In the genomic region with DNA sequence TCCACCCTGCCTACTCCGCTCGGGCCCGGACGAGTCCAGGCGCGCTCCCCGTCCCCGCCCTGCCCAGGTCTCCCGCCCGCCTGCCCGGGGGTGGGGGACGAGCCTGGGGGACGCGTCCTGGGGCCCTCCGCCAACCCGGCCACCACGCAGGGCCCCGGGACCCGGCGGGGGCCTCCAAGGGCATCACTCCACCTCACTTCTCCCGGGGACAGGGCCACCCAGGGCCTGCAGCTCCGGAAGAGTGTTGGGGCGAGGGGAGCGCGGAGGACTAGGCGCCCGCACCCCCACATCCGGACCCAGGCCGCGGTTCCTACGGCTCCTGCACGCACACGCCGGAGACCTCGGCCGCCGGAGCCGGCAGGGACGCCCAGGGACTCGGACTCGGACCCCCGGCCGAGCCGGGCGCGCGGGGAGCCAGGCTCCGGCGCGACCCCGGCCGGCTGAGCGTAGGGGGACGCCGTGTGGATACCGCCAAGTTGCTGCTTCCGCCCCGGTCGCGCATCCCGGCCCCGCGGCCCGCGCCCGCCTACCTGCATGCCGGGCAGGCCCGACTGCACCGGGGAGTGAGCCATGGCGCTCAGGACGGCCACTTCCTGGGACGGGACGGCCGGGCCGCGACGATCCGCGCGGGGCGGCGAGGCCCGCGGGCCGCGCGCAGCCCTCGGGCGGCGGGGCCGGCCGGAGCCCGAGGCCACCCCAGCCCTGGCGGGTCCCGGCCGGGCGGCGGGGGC, we compare ENCODE assay signal across 8 cellular contexts. TPM values are rescaled to one million over a fixed set of nuclear protein-coding genes. Genes with fewer than 3 reads are reported as not detected.
A peak's percentile ranks its signal among the peaks of the same experiment; 100 is the strongest.
DNase-seq lines count a peak whose midpoint lies in the region; ATAC-seq, FAIRE-seq and TF ChIP-seq lines count a peak whose summit lies in the region.

No MANE protein-coding gene starts in this region.

- no peak for TF ChIP-seq EP300 in A549 (IDR thresholded peaks at IDR 0.05)
- TF ChIP-seq EP300 in K562 (IDR thresholded peaks at IDR 0.05; ENCODE audit: low read length), result no peak

- POLR2A ChIA-PET in A549 (lab: Yijun Ruan, JAX), result interaction anchor here (1.4 to 1.6 kb wide), 2 partner anchors 67 to 92 kb away, joined by 4 to 15 read pairs; no protein-coding TSS in a partner anchor
- POLR2A ChIA-PET in K562 (lab: Yijun Ruan, JAX), result interaction anchor here (0.7 to 1.1 kb wide), 4 partner anchors 13 to 165 kb away, joined by 3 read pairs; no protein-coding TSS in a partner anchor

- WGBS in A549 (ENCODE audit: missing lambda C conversion rate), result no CpG with 5 or more reads among the region's 98 CpGs
- 1% methylated on average over 29 of the region's 98 CpGs for WGBS in K562 (ENCODE audit: insufficient coverage, low coverage, missing lambda C conversion rate)
- under 1% methylated on average over 47 of the region's 98 CpGs for WGBS in smooth muscle cell (ENCODE audit: low lambda C conversion rate)

- intact Hi-C loops in K562 (cut with micrococcal nuclease), result no loop called here

- no peaks in the 10 kb centered on the region for H3K9me3 ChIP-seq in A549
- H3K9me3 ChIP-seq in SJSA1 (replicated peaks), result peaks cover 2% of the 10 kb centered on the region; the same call in 1 of the 2 replicates
- no peaks in the 10 kb centered on the region for H3K9me3 ChIP-seq in K562 (replicated peaks; ENCODE audit: control insufficient read depth, insufficient read depth, low read depth, low read length)
- no peaks in the 10 kb centered on the region for H3K9me3 ChIP-seq in iPS-18a (ENCODE audit: control insufficient read depth, low read depth, low read length)
- no peaks in the 10 kb centered on the region for H3K9me3 ChIP-seq in smooth muscle cell (replicated peaks; ENCODE audit: low read depth)

- H3K27ac ChIP-seq in A549 (peak overlapping the region; percentile 99 to 100), SJSA1 (peak overlapping the region; percentile 77), K562 (ENCODE audit: extremely low read depth, low read depth, low read length) (peak overlapping the region; percentile 85), iPS-18a (ENCODE audit: low read length) (no peak overlapping the region), smooth muscle cell (ENCODE audit: low read depth) (peak overlapping the region; percentile 78)

- H3K9ac ChIP-seq in K562 (ENCODE audit: insufficient read depth in 1 of 2, low read depth in 2 of 2, low read length in 2 of 2) (peak overlapping the region; percentile 79 to 95), iPS-18a (ENCODE audit: low read length) (peak overlapping the region; percentile 70), smooth muscle cell (ENCODE audit: low read depth) (peak overlapping the region; percentile 92)

- TF ChIP-seq CTCF in A549 (IDR thresholded peaks at IDR 0.05), result no peak
- TF ChIP-seq CTCF in K562 (IDR thresholded peaks at IDR 0.05 in 2 of 3, conservative IDR thresholded peaks at IDR 0.05 in 1 of 3; ENCODE audit: insufficient read depth in 2 of 3, low read depth in 1 of 3, low read length in 3 of 3), result no peak
- TF ChIP-seq CTCF in smooth muscle cell (IDR thresholded peaks at IDR 0.05; ENCODE audit: borderline replicate concordance, insufficient read depth, poor library complexity, severe bottlenecking), result no peak

- peaks cover 43% of the 10 kb centered on the region for H3K4me1 ChIP-seq in A549
- H3K4me1 ChIP-seq in SJSA1 (replicated peaks), result peaks cover 48% of the 10 kb centered on the region
- H3K4me1 ChIP-seq in K562 (replicated peaks in 1 of 2; ENCODE audit: control insufficient read depth in 2 of 2, insufficient read depth in 2 of 2, low read length in 2 of 2), result peaks cover 24 to 25% of the 10 kb centered on the region in 2 experiments; a peak in 4 of 5 replicates
- H3K4me1 ChIP-seq in iPS-18a (ENCODE audit: control insufficient read depth, low read depth, low read length), result peaks cover 25% of the 10 kb centered on the region
- peaks cover 30% of the 10 kb centered on the region for H3K4me1 ChIP-seq in smooth muscle cell (ENCODE audit: low read depth)

- CTCF ChIA-PET in A549 (lab: Yijun Ruan, JAX), result no interaction called here
- CTCF ChIA-PET in K562 (lab: Yijun Ruan, JAX; ENCODE audit: low intra/inter-chr PET ratio), result no interaction called here

- ATAC-seq in A549 (peak; percentile 60 to 67), GM18520 (IDR thresholded peaks at IDR 0.05; ENCODE audit: unreplicated experiment) (peak; percentile 18), HG03045 (IDR thresholded peaks at IDR 0.05; ENCODE audit: unreplicated experiment) (peak; percentile 39), K562 (peak; percentile 80)

- peaks cover 52% of the 10 kb centered on the region for H3K79me2 ChIP-seq in K562 (ENCODE audit: control insufficient read depth, insufficient read depth, low read length)
- H3K79me2 ChIP-seq in smooth muscle cell (ENCODE audit: low read depth), result peaks cover 51% of the 10 kb centered on the region

- peaks cover 12% of the 10 kb centered on the region for H3F3A ChIP-seq in smooth muscle cell (ENCODE audit: low read depth)

- H3K36me3 ChIP-seq in SJSA1 (peaks cover 41% of the 10 kb centered on the region), K562 (ENCODE audit: control insufficient read depth, insufficient read depth, low read length) (no peaks in the 10 kb centered on the region; the same call in 2 of the 3 replicates), iPS-18a (ENCODE audit: control insufficient read depth, low read depth, low read length) (no peaks in the 10 kb centered on the region), smooth muscle cell (ENCODE audit: low read depth) (no peaks in the 10 kb centered on the region)

- BruUV-seq in K562 (replicated peaks; lab: Mats Ljungman, UMichigan), result no TSS peak

- H3K4me3 ChIP-seq in A549 (peak overlapping the region; percentile 99), SJSA1 (peak overlapping the region; percentile 99), K562 (peak overlapping the region; percentile 81), iPS-18a (ENCODE audit: low read length) (peak overlapping the region; percentile 90), smooth muscle cell (peak overlapping the region; percentile 99)

- H4K20me1 ChIP-seq in K562 (replicated peaks; ENCODE audit: control insufficient read depth, insufficient read depth, low read length) (peaks cover 32% of the 10 kb centered on the region), smooth muscle cell (ENCODE audit: low read depth) (peaks cover 51% of the 10 kb centered on the region)

- FAIRE-seq in A549 (lab: Jason Lieb, UNC) (no peak), K562 (lab: Jason Lieb, UNC) (no peak)

- H3K9me1 ChIP-seq in K562 (ENCODE audit: control insufficient read depth, insufficient read depth, low read length), result peaks cover 8% of the 10 kb centered on the region

- H3K27me3 ChIP-seq in SJSA1 (replicated peaks) (no peaks in the 10 kb centered on the region), K562 (ENCODE audit: control insufficient read depth in 2 of 2, insufficient read depth in 2 of 2, low read length in 2 of 2) (no peaks in the 10 kb centered on the region), iPS-18a (ENCODE audit: control insufficient read depth, insufficient read depth, low read length) (no peaks in the 10 kb centered on the region), smooth muscle cell (ENCODE audit: low read depth) (no peaks in the 10 kb centered on the region)

- H2AFZ ChIP-seq in K562 (ENCODE audit: low read depth, low read length), result no peak overlapping the region
- H2AFZ ChIP-seq in smooth muscle cell (ENCODE audit: low read depth), result no peak overlapping the region

- DNase-seq in A549 (ENCODE audit: low read depth in 1 of 2, low spot score in 1 of 2) (peak in 1 of 2 experiments; percentile 12), SJSA1 (ENCODE audit: low read depth in 1 of 2, low spot score in 2 of 2) (peak; percentile 64 to 65), K562 (ENCODE audit: extremely low read depth in 1 of 4, low spot score in 3 of 4) (peak; percentile 28 to 47 (median 38)), smooth muscle cell (lab: John Stamatoyannopoulos, UW; ENCODE audit: unreplicated experiment) (peak; percentile 19), NCI-H1694 (lab: John Stamatoyannopoulos, UW) (no peak)

- H3K4me2 ChIP-seq in A549 (peak overlapping the region; percentile 84), K562 (ENCODE audit: insufficient read depth, low read length) (peak overlapping the region; percentile 63; the same call in 1 of the 2 replicates), smooth muscle cell (peak overlapping the region; percentile 100)

- no peak for TF ChIP-seq RAD21 in A549 (conservative IDR thresholded peaks at IDR 0.05 in 1 of 2, IDR thresholded peaks at IDR 0.05 in 1 of 2)
- TF ChIP-seq RAD21 in K562 (CRISPR knock-in tag; conservative IDR thresholded peaks at IDR 0.05 in 1 of 2, IDR thresholded peaks at IDR 0.05 in 1 of 2), result no peak

- TF ChIP-seq POLR2A in A549 (IDR thresholded peaks at IDR 0.05; ENCODE audit: low read length), result no peak
- no peak for TF ChIP-seq POLR2A in K562 (conservative IDR thresholded peaks at IDR 0.05)

- in situ Hi-C loops in K562 (cut with MboI), result no loop called here

RNA-seq across cellular contexts. Expression of a gene that starts 0.5 kb away (rescaled TPM):
- 55.6 and 58.9 TPM in 2 replicates for polyA plus RNA-seq in A549 (2011; rRNA removed)
- polyA plus RNA-seq in A549 (2012; cell fraction: cytosol; rRNA removed), result 27.2 and 27.4 TPM in 2 replicates
- 14.7 and 22.7 TPM in 2 replicates for polyA plus RNA-seq in A549 (2012; cell fraction: nucleus; rRNA removed)
- polyA plus RNA-seq in A549 (2017; fragmentation: RNase III; extraction: RNeasy Plus Mini Kit Qiagen cat#74134 plus additional on column Dnase treatment), result 42.1 to 46.1 TPM (median 42.2 TPM) in 3 replicates
- polyA minus RNA-seq in A549 (2011; rRNA and poly(A)+ RNA removed), result 31.2 and 32.1 TPM in 2 replicates
- 133 and 147 TPM in 2 replicates for total RNA-seq in SJSA1 (2014; rRNA removed; shearing (Covaris generic))
- total RNA-seq in K562 (2011; cell fraction: chromatin; rRNA removed; ENCODE audit: low replicate concordance), result 26.2 and 51.3 TPM in 2 replicates
- 14.5 and 15.4 TPM in 2 replicates for total RNA-seq in K562 (2011; cell fraction: nucleolus; rRNA removed)
- total RNA-seq in K562 (2011; cell fraction: nucleoplasm; rRNA removed), result 25.6 and 40.1 TPM in 2 replicates
- 26.0 and 29.1 TPM in 2 replicates for total RNA-seq in K562 (2014; rRNA removed)
- total RNA-seq in K562 (2014; rRNA removed; fragmentation: Illumina TruSeq; extraction: Trizol), result 44.1 and 50.8 TPM in 2 replicates
- total RNA-seq in K562 (2015; rRNA removed; fragmentation: Illumina TruSeq; extraction: Trizol), result 40.2 and 42.6 TPM in 2 replicates
- total RNA-seq in K562 (2021), result 46.8 and 57.6 TPM in 2 replicates
- 21.4 and 25.5 TPM in 2 replicates for polyA plus RNA-seq in K562 (2011; rRNA removed)
- polyA plus RNA-seq in K562 (2011; cell fraction: cytosol; rRNA removed), result 14.8 and 23.6 TPM in 2 replicates
- 26.9 and 31.8 TPM in 2 replicates for polyA plus RNA-seq in K562 (2011; cell fraction: nucleus; rRNA removed)
- 39.0 and 50.4 TPM in 2 replicates for polyA plus RNA-seq in K562 (2012)
- polyA plus RNA-seq in K562 (2014; fragmentation: Illumina TruSeq; extraction: Trizol), result 69.9 and 78.4 TPM in 2 replicates
- 1 to 10 TPM; 3.8 to 5.9 TPM for polyA plus RNA-seq in K562 (2014; fragmentation: Nextera tagmentation; extraction: Ambion mirVana)
- 28.2 and 29.6 TPM in 2 replicates for polyA plus RNA-seq in K562 (2014; rRNA removed)
- 19.6 and 23.0 TPM in 2 replicates for polyA minus RNA-seq in K562 (2011; rRNA and poly(A)+ RNA removed)
- 16.8 and 18.7 TPM in 2 replicates for polyA minus RNA-seq in K562 (2011; cell fraction: cytosol; rRNA and poly(A)+ RNA removed)
- 11.0 and 12.4 TPM in 2 replicates for polyA minus RNA-seq in K562 (2011; cell fraction: nucleus; rRNA and poly(A)+ RNA removed)
- total RNA-seq in smooth muscle cell, result 76.6 and 89.1 TPM in 2 replicates
- polyA plus RNA-seq in smooth muscle cell, result 80.2 and 105 TPM in 2 replicates

Comparison
In these comparisons a context has a peak if more than half of its experiments do, and no peak if none do; other contexts are left out.
1. ATAC-seq: peak in every context shown above with its lines; median percentile 80 in K562; 64 in A549; 39 in HG03045; 18 in GM18520.